In genomic region chr1:118984086-118984989, GRCh38 we compare ENCODE assay signal across 9 cellular contexts. TPM values are rescaled to one million over a fixed set of nuclear protein-coding genes. Genes with fewer than 3 reads are reported as not detected.
DNase-seq lines count a peak whose midpoint lies in the region; ATAC-seq, FAIRE-seq and TF ChIP-seq lines count a peak whose summit lies in the region.
"Had no signal": no experiment of that assay in that cellular context is flagged by ENCODE, and none has a peak within 500 bp of the region (broad histone marks: within the 10 kb centered on the region; RNA-seq: fewer than 3 reads in every experiment).

No MANE protein-coding gene starts in this region.

- WGBS in small intestine, 3 donors, result 6% methylated on average over 58 of the region's 58 CpGs

- no peak overlapping the region for H3K27ac Mint-ChIP-seq in effector memory CD8-positive, alpha-beta T cell

- H3K27me3 ChIP-seq in iPS-20b (ENCODE audit: insufficient read depth, low read length) (peaks cover 100% of the 10 kb centered on the region), small intestine (ENCODE audit: control insufficient read depth in 2 of 2, insufficient read depth in 2 of 2, low read length in 2 of 2) (peaks cover 24 to 75% of the 10 kb centered on the region in 2 donors)

- peaks cover 16% of the 10 kb centered on the region for H3K4me1 ChIP-seq in iPS-20b (ENCODE audit: insufficient read depth, low read length)
- H3K4me1 ChIP-seq in small intestine (ENCODE audit: control insufficient read depth in 2 of 2, insufficient read depth in 1 of 2, low read depth in 1 of 2, low read length in 1 of 2), result peaks cover 0 to 4% of the 10 kb centered on the region in 2 donors

- H3K36me3 ChIP-seq in iPS-20b (ENCODE audit: insufficient read depth, low read depth, low read length) (no peaks in the 10 kb centered on the region), small intestine (ENCODE audit: control insufficient read depth in 2 of 2, insufficient read depth in 2 of 2, low read length in 2 of 2) (no peaks in the 10 kb centered on the region)

- peak overlapping the region in 1 of 2 donors; percentile 43 for H3K4me3 Mint-ChIP-seq in effector memory CD8-positive, alpha-beta T cell

- ATAC-seq in effector memory CD8-positive, alpha-beta T cell (replicated peaks), result no peak

- H3K9me3 Mint-ChIP-seq in effector memory CD8-positive, alpha-beta T cell, result peaks cover 0 to 7% of the 10 kb centered on the region in 2 donors

- no peak for FAIRE-seq in small intestine (lab: Jason Lieb, UNC)
- FAIRE-seq: GM18507 had no signal

- peaks cover 94 to 100% of the 10 kb centered on the region in 2 donors for H3K27me3 Mint-ChIP-seq in effector memory CD8-positive, alpha-beta T cell

- H3K9me3 ChIP-seq in iPS-20b (ENCODE audit: insufficient read depth, low read depth, low read length) (no peaks in the 10 kb centered on the region; the same call in 1 of the 2 replicates), small intestine (ENCODE audit: control insufficient read depth, low read depth) (no peaks in the 10 kb centered on the region)

- H3K27ac ChIP-seq in iPS-20b (ENCODE audit: low read length), result no peak overlapping the region
- no peak overlapping the region for H3K27ac ChIP-seq in small intestine (ENCODE audit: low read depth in 1 of 2, low read length in 1 of 2)

- DNase-seq in small intestine (peak; percentile 17), cerebellum (ENCODE audit: low spot score) (no peak)
- DNase-seq in effector memory CD8-positive, alpha-beta T cell, result no peak
- DNase-seq in activated CD4-positive, alpha-beta T cell treated with anti-CD3 and anti-CD28 coated beads for 1 hour, result no peak
- DNase-seq: NCI-H345 had no signal

- 0 out of 3 replicates have a peak, but pooled peaks have one; percentile 25 for TF ChIP-seq CTCF in GM12872 (IDR thresholded peaks at IDR 0.05; ENCODE audit: insufficient read depth, low read depth, low read length)
- no peak for TF ChIP-seq CTCF in WI38 (IDR thresholded peaks at IDR 0.05; ENCODE audit: low read depth, low read length)

- H3K4me1 Mint-ChIP-seq in effector memory CD8-positive, alpha-beta T cell (ENCODE audit: low read depth in 2 of 2), result peaks cover 3 to 12% of the 10 kb centered on the region in 2 donors

- H3K4me3 ChIP-seq in WI38 (ENCODE audit: low read depth, low read length), result peak overlapping the region; percentile 18; the same call in 1 of the 2 replicates
- H3K4me3 ChIP-seq in iPS-20b (ENCODE audit: low read length), result peak overlapping the region; percentile 35; the same call in 1 of the 2 replicates
- H3K4me3 ChIP-seq in small intestine (ENCODE audit: low read depth in 1 of 2, low read length in 2 of 2), result peak overlapping the region in 1 of 2 donors; percentile 8

- no peaks in the 10 kb centered on the region for H3K36me3 Mint-ChIP-seq in effector memory CD8-positive, alpha-beta T cell (ENCODE audit: insufficient read depth)

- no peak overlapping the region; the same call in 1 of the 2 replicates for H3K9ac ChIP-seq in iPS-20b (ENCODE audit: low read depth, low read length)

RNA-seq across cellular contexts. Expression of gene TBX15, which starts 3.8 kb away (rescaled TPM):
- polyA plus RNA-seq in small intestine, result under 1 TPM in 1 of 3 donors, not detected in 2; 0.09 TPM
- 2.8 TPM for total RNA-seq in cerebellum
